1 cellular context compared by ENCODE assay signal in genomic region chr9:2173861-2174260, GRCh38.
TF ChIP-seq lines count a peak whose summit lies in the region.

No MANE protein-coding gene starts in this region.

TF ChIP-seq in WTC11, 78 proteins besides CTCF, POLR2A, EP300 and RAD21 (continued from another document):
- no peak for TF ChIP-seq ZNF281 (CRISPR knock-in tag; IDR thresholded peaks at IDR 0.05)
- TF ChIP-seq CREM (CRISPR knock-in tag; IDR thresholded peaks at IDR 0.05): no peak
